ENCODE assay signal across 20 cellular contexts in genomic region chr2:152236191-152236925, GRCh38.
DNase-seq lines count a peak whose midpoint lies in the region; ATAC-seq and TF ChIP-seq lines count a peak whose summit lies in the region.
"Had no signal": no experiment of that assay in that cellular context is flagged by ENCODE, and none has a peak within 500 bp of the region (broad histone marks: within the 10 kb centered on the region; RNA-seq: fewer than 3 reads in every experiment).

No MANE protein-coding gene starts in this region.

- H3K79me2 ChIP-seq in GM23338 (replicated peaks; ENCODE audit: insufficient read depth), result no peaks in the 10 kb centered on the region

- DNase-seq in NCI-H82 (lab: John Stamatoyannopoulos, UW) (peak; percentile 61), NCI-H82 treated with DMSO at 0.1 percent for 48 hours (lab: John Stamatoyannopoulos, UW; ENCODE audit: unreplicated experiment) (no peak), GM23338 (ENCODE audit: low spot score) (no peak), RPMI8226 (peak; percentile 90), SIG-M5 (lab: John Stamatoyannopoulos, UW) (no peak), WTC11 (ENCODE audit: low spot score) (no peak)
- no peak for DNase-seq in stimulated activated CD4-positive, alpha-beta T cell treated with anti-CD3 and anti-CD28 coated beads, Interleukin-2, amount 100 ng/mL, for 48 hours
- DNase-seq: BE2C; CD4-positive, CD25-positive, alpha-beta regulatory T cell; CD8-positive, alpha-beta memory T cell; COR-L47; DMS153; DMS79; GF-D8; GOT3; H7; HFFc6 had no signal

- peaks cover 13% of the 10 kb centered on the region; the same call in 2 of the 3 replicates for H3K9me3 Mint-ChIP-seq in GM23338
- peaks cover 30% of the 10 kb centered on the region for H3K9me3 Mint-ChIP-seq in WTC11

- no peaks in the 10 kb centered on the region for H3K36me3 ChIP-seq in GM23338 (ENCODE audit: insufficient read depth)
- H3K36me3 ChIP-seq: BE2C had no signal

- no peaks in the 10 kb centered on the region for H3K9me2 ChIP-seq in GM23338 (ENCODE audit: insufficient read depth)

- no peak overlapping the region for H3K4me3 Mint-ChIP-seq in GM23338
- H3K4me3 Mint-ChIP-seq in WTC11, result no peak overlapping the region
- H3K4me3 Mint-ChIP-seq: CD4-positive, CD25-positive, alpha-beta regulatory T cell; CD8-positive, alpha-beta memory T cell; HFFc6; IgD-negative memory B cell had no signal

- no peaks in the 10 kb centered on the region for H3K4me1 ChIP-seq in GM23338 (ENCODE audit: insufficient read depth)
- H3K4me1 ChIP-seq: BE2C had no signal

- H4K20me1 ChIP-seq in GM23338 (replicated peaks; ENCODE audit: insufficient read depth), result no peaks in the 10 kb centered on the region

- peak overlapping the region; percentile 32; the same call in 1 of the 2 replicates for H2AFZ ChIP-seq in GM23338

- no peak overlapping the region for H3K27ac ChIP-seq in GM23338 (ENCODE audit: low read depth)

- TF ChIP-seq CTCF in GM23338 (conservative IDR thresholded peaks at IDR 0.05; ENCODE audit: low read depth in 2 of 2), result no peak
- TF ChIP-seq CTCF in WTC11 (IDR thresholded peaks at IDR 0.05), result no peak

- H3F3A ChIP-seq in GM23338 (replicated peaks; ENCODE audit: low read depth), result no peaks in the 10 kb centered on the region

- POLR2A ChIA-PET in WTC11 (lab: Charles Lee), result interaction anchor here (0.6 kb wide), 1 partner anchor 367 kb away, joined by 5 read pairs; no protein-coding TSS in a partner anchor

- H3K27me3 Mint-ChIP-seq in GM23338 (ENCODE audit: insufficient read depth, low read depth, poor library complexity) (no peaks in the 10 kb centered on the region), WTC11 (ENCODE audit: low read depth) (no peaks in the 10 kb centered on the region; the same call in 1 of the 2 replicates)

- H3K36me3 Mint-ChIP-seq in GM23338 (ENCODE audit: low read depth), result no peaks in the 10 kb centered on the region; the same call in 2 of the 3 replicates
- H3K36me3 Mint-ChIP-seq in WTC11, result peaks cover 5% of the 10 kb centered on the region; the same call in 1 of the 2 replicates
- H3K36me3 Mint-ChIP-seq: CD4-positive, CD25-positive, alpha-beta regulatory T cell; IgD-negative memory B cell had no signal

- CTCF ChIA-PET in WTC11 (lab: Charles Lee), result interaction anchor here (0.6 kb wide), 1 partner anchor 297 kb away, joined by 6 read pairs; no protein-coding TSS in a partner anchor

- ATAC-seq in GM23338 (no peak), WTC11 (no peak)
- ATAC-seq: HCT116, HepG2 had no signal

- H3K27ac Mint-ChIP-seq in GM23338 (no peak overlapping the region), WTC11 (no peak overlapping the region)
- H3K27ac Mint-ChIP-seq: CD4-positive, CD25-positive, alpha-beta regulatory T cell; CD8-positive, alpha-beta memory T cell; HFFc6; IgD-negative memory B cell had no signal

- H3K27me3 ChIP-seq in GM23338 (ENCODE audit: insufficient read depth), result no peaks in the 10 kb centered on the region
- H3K27me3 ChIP-seq: BE2C had no signal

- H3K4me3 ChIP-seq in GM23338, result no peak overlapping the region

- H3K4me1 Mint-ChIP-seq in GM23338 (no peaks in the 10 kb centered on the region), WTC11 (no peaks in the 10 kb centered on the region)
- H3K4me1 Mint-ChIP-seq: CD4-positive, CD25-positive, alpha-beta regulatory T cell; CD8-positive, alpha-beta memory T cell; IgD-negative memory B cell had no signal

- no peak overlapping the region for H3K4me2 ChIP-seq in GM23338

TF ChIP-seq in GM23338, 12 proteins besides CTCF, POLR2A, EP300 and RAD21 (continues in another document):
- TF ChIP-seq JUNB (IDR thresholded peaks at IDR 0.05; ENCODE audit: unreplicated experiment), result no peak
- no peak for TF ChIP-seq ETS1 (IDR thresholded peaks at IDR 0.05)

TF ChIP-seq in WTC11, 78 proteins besides CTCF, POLR2A, EP300 and RAD21:
- TF ChIP-seq NR1H2 (CRISPR knock-in tag; IDR thresholded peaks at IDR 0.05) (no peak), EMX1 (CRISPR knock-in tag; IDR thresholded peaks at IDR 0.05) (no peak)

Comparison
In these comparisons a context has a peak if more than half of its experiments do, and no peak if none do; other contexts are left out.
1. DNase-seq: peak in NCI-H82 (single experiment) and RPMI8226 (single experiment); none in NCI-H82 treated with DMSO at 0.1 percent for 48 hours (single experiment), GM23338 (single experiment), SIG-M5 (single experiment), stimulated activated CD4-positive, alpha-beta T cell treated with anti-CD3 and anti-CD28 coated beads, Interleukin-2, amount 100 ng/mL, for 48 hours (0 of 2) and WTC11 (single experiment).